In genomic region chr15:58882243-58882642, GRCh38 we compare ENCODE assay signal across 17 cellular contexts.
"Had no signal": no experiment of that assay in that cellular context is flagged by ENCODE, and none has a peak within 500 bp of the region (broad histone marks: within the 10 kb centered on the region; RNA-seq: fewer than 3 reads in every experiment).

No MANE protein-coding gene starts in this region.

- H3K79me2 ChIP-seq: parathyroid adenoma had no signal

- H3K27ac Mint-ChIP-seq: activated T-helper 17 cell treated with anti-CD3 and anti-CD28 coated beads, Interleukin-2, amount 50 U/mL, for 72 hours; nephron had no signal

- ATAC-seq: activated CD4-positive, CD25-positive, alpha-beta regulatory T cell treated with anti-CD3 and anti-CD28 coated beads, Interleukin-2, amount 50 U/mL, for 24 hours; activated T-helper 17 cell treated with anti-CD3 and anti-CD28 coated beads, Interleukin-2, amount 50 U/mL, for 72 hours; sciatic nerve; SK-N-SH treated with all-trans-retinoic acid at 6 μM for 48 hours; stimulated activated effector memory CD8-positive, alpha-beta T cell treated with anti-CD3 and anti-CD28 coated beads, Interleukin-12 subunit alpha, Interleukin-12 subunit beta, amount 100 ng/mL, for 72 hours had no signal

- H3K9me3 Mint-ChIP-seq: activated T-helper 17 cell treated with anti-CD3 and anti-CD28 coated beads, Interleukin-2, amount 50 U/mL, for 72 hours; central memory CD8-positive, alpha-beta T cell; nephron; stimulated activated effector memory CD8-positive, alpha-beta T cell treated with anti-CD3 and anti-CD28 coated beads, Interleukin-12 subunit alpha, Interleukin-12 subunit beta, amount 100 ng/mL, for 72 hours had no signal

- H3K27me3 Mint-ChIP-seq: activated T-helper 17 cell treated with anti-CD3 and anti-CD28 coated beads, Interleukin-2, amount 50 U/mL, for 72 hours; central memory CD8-positive, alpha-beta T cell had no signal

- H3K9me3 ChIP-seq: upper lobe of left lung had no signal

- H3K4me3 Mint-ChIP-seq: activated T-helper 17 cell treated with anti-CD3 and anti-CD28 coated beads, Interleukin-2, amount 50 U/mL, for 72 hours; central memory CD8-positive, alpha-beta T cell; nephron; stimulated activated effector memory CD8-positive, alpha-beta T cell treated with anti-CD3 and anti-CD28 coated beads, Interleukin-12 subunit alpha, Interleukin-12 subunit beta, amount 100 ng/mL, for 72 hours had no signal

- H3K27ac ChIP-seq: brain microvascular endothelial cell, parathyroid adenoma, upper lobe of left lung, VCaP had no signal

- DNase-seq: activated CD4-positive, alpha-beta T cell treated with anti-CD3 and anti-CD28 coated beads, Interleukin-2, amount 50 U/mL, for 4 hours; aorta; brain microvascular endothelial cell; effector memory CD4-positive, alpha-beta T cell; foreskin melanocyte; small intestine; stimulated activated CD4-positive, alpha-beta T cell treated with anti-CD3 and anti-CD28 coated beads, Interleukin-2, amount 100 ng/mL, for 24 hours; upper lobe of left lung had no signal

- H3K27me3 ChIP-seq: brain microvascular endothelial cell, upper lobe of left lung had no signal

- H3K4me1 Mint-ChIP-seq: activated T-helper 17 cell treated with anti-CD3 and anti-CD28 coated beads, Interleukin-2, amount 50 U/mL, for 72 hours; central memory CD8-positive, alpha-beta T cell; nephron; stimulated activated effector memory CD8-positive, alpha-beta T cell treated with anti-CD3 and anti-CD28 coated beads, Interleukin-12 subunit alpha, Interleukin-12 subunit beta, amount 100 ng/mL, for 72 hours had no signal

- H3K4me1 ChIP-seq: parathyroid adenoma, upper lobe of left lung had no signal

- H2AFZ ChIP-seq: parathyroid adenoma had no signal

- H3K4me3 ChIP-seq: upper lobe of left lung had no signal
